1 cellular context compared by ENCODE assay signal in genomic region chr6:35505985-35506384, GRCh38.
TF ChIP-seq lines count a peak whose summit lies in the region.

No MANE protein-coding gene starts in this region.

TF ChIP-seq in HepG2, 621 proteins besides CTCF, POLR2A, EP300 and RAD21 (continued from another document):
- TF ChIP-seq POGK (CRISPR knock-in tag; conservative IDR thresholded peaks at IDR 0.05) (no peak), MXD1 (CRISPR knock-in tag; IDR thresholded peaks at IDR 0.05) (0 out of 2 replicates have a peak, but pooled peaks have one; percentile 30), ZNF264 (CRISPR knock-in tag; IDR thresholded peaks at IDR 0.05) (no peak), NR3C1 (CRISPR knock-in tag; IDR thresholded peaks at IDR 0.05) (no peak)
